Comparison of ENCODE assay signal across 8 cellular contexts in genomic region chrX:152831391-152831790, GRCh38. TPM values are rescaled to one million over a fixed set of nuclear protein-coding genes. Genes with fewer than 3 reads are reported as not detected.
DNase-seq lines count a peak whose midpoint lies in the region; ATAC-seq, FAIRE-seq and TF ChIP-seq lines count a peak whose summit lies in the region.

No MANE protein-coding gene starts in this region.

- H3K27me3 Mint-ChIP-seq in Calu3 (ENCODE audit: unreplicated experiment): no peaks in the 10 kb centered on the region

- FAIRE-seq in pancreas (lab: Jason Lieb, UNC): no peak

- H3K4me1 ChIP-seq in OCI-LY7 (ENCODE audit: insufficient read depth, low read length, poor library complexity, severe bottlenecking) (peaks cover 14% of the 10 kb centered on the region), pancreas (no peaks in the 10 kb centered on the region)

- no peaks in the 10 kb centered on the region for H3K9me3 Mint-ChIP-seq in Calu3 (ENCODE audit: low read depth, unreplicated experiment)

- H3K27ac ChIP-seq in OCI-LY7 (ENCODE audit: low read depth, low read length, poor library complexity, severe bottlenecking): peak overlapping the region; percentile 21
- no peak overlapping the region for H3K27ac ChIP-seq in pancreas

- no peaks in the 10 kb centered on the region for H3K9me2 ChIP-seq in OCI-LY7 (ENCODE audit: insufficient read depth, low read length)

- H4K20me1 ChIP-seq in OCI-LY7 (ENCODE audit: insufficient read depth, low read length): no peaks in the 10 kb centered on the region

- H3K27ac Mint-ChIP-seq in Calu3 (ENCODE audit: unreplicated experiment): peak overlapping the region; percentile 94

- H3K36me3 ChIP-seq in OCI-LY7 (ENCODE audit: insufficient read depth, low read length) (peaks cover 6% of the 10 kb centered on the region; the same call in 1 of the 2 replicates), pancreas (no peaks in the 10 kb centered on the region)

- BruUV-seq in Calu3 (replicated peaks; lab: Mats Ljungman, UMichigan) (no TSS peak), OCI-LY7 (replicated peaks; lab: Mats Ljungman, UMichigan) (TSS peak; percentile 66)

- ATAC-seq in pancreas: no peak
- no peak for ATAC-seq in HG03378 (IDR thresholded peaks at IDR 0.05; ENCODE audit: unreplicated experiment)

- H3K9me3 ChIP-seq in OCI-LY7 (ENCODE audit: low read length) (no peaks in the 10 kb centered on the region), pancreas (no peaks in the 10 kb centered on the region)

- no peak for TF ChIP-seq POLR2A in erythroblast (IDR thresholded peaks at IDR 0.05; ENCODE audit: low read length)

- peak overlapping the region; percentile 90 for H3K4me2 ChIP-seq in OCI-LY7 (ENCODE audit: low read length)

- H3K4me3 ChIP-seq in OCI-LY7 (ENCODE audit: low read depth, low read length, poor library complexity, severe bottlenecking): peak overlapping the region; percentile 80
- peak overlapping the region; percentile 33 to 48 (median 44) for H3K4me3 ChIP-seq in pancreas

- POLR2A ChIA-PET in OCI-LY7 (lab: Charles Lee): interaction anchor here (0.9 to 1.4 kb wide), 2 partner anchors 13 to 106 kb away, joined by 3 to 8 read pairs; no protein-coding TSS in a partner anchor

- H2AFZ ChIP-seq in OCI-LY7 (ENCODE audit: low read length): no peak overlapping the region

- peaks cover 33% of the 10 kb centered on the region for H3K36me3 Mint-ChIP-seq in Calu3 (ENCODE audit: insufficient read depth, unreplicated experiment)

- CTCF ChIA-PET in Calu3 (lab: Charles Lee): interaction anchor here (1.4 kb wide), 1 partner anchor 10 kb away, joined by 6 read pairs; no protein-coding TSS in a partner anchor
- CTCF ChIA-PET in OCI-LY7 (lab: Charles Lee; ENCODE audit: unreplicated experiment): interaction anchor here (0.6 kb wide), 1 partner anchor 173 kb away, joined by 4 read pairs; no protein-coding TSS in a partner anchor

- H3K4me1 Mint-ChIP-seq in Calu3 (ENCODE audit: low read depth, unreplicated experiment): peaks cover 25% of the 10 kb centered on the region

- no peak for TF ChIP-seq CTCF in Calu3 (IDR thresholded peaks at IDR 0.05; ENCODE audit: unreplicated experiment)
- TF ChIP-seq CTCF in OCI-LY7 (conservative IDR thresholded peaks at IDR 0.05; ENCODE audit: low read length): no peak
- no peak for TF ChIP-seq CTCF in pancreas (IDR thresholded peaks at IDR 0.05)

- no peaks in the 10 kb centered on the region for H3K27me3 ChIP-seq in pancreas

- intact Hi-C loops in Calu3 (cut with micrococcal nuclease; ENCODE audit: unreplicated experiment) (no loop called here), OCI-LY7 (cut with micrococcal nuclease; ENCODE audit: unreplicated experiment) (no loop called here), pancreas (cut with DNase I) (no loop called here)

- peaks cover 13% of the 10 kb centered on the region; the same call in 1 of the 2 replicates for H3K79me2 ChIP-seq in OCI-LY7 (ENCODE audit: insufficient read depth, low read depth, low read length)

- H3K4me3 Mint-ChIP-seq in Calu3 (ENCODE audit: low read depth, unreplicated experiment): peak overlapping the region; percentile 90

- DNase-seq in Calu3: no peak
- no peak for DNase-seq in OCI-LY7 (ENCODE audit: low spot score)
- DNase-seq in erythroblast (lab: John Stamatoyannopoulos, UW): peak; percentile 40 to 42
- no peak for DNase-seq in pancreas
- no peak for DNase-seq in NCI-H2029 treated with DMSO at 0.1 percent for 48 hours (lab: John Stamatoyannopoulos, UW)
- no peak for DNase-seq in stimulated activated CD4-positive, alpha-beta T cell treated with anti-CD3 and anti-CD28 coated beads, Interleukin-4, amount 100 ng/mL, for 24 hours
- DNase-seq in activated CD4-positive, alpha-beta T cell treated with anti-CD3 and anti-CD28 coated beads for 4 hours: no peak

- 5 to 28% methylated on average over 10 of the region's 10 CpGs for WGBS in pancreas, 2 donors

RNA-seq across cellular contexts. Expression of gene NSDHL, which starts 0.5 kb away (rescaled TPM):
- total RNA-seq in Calu3 (2022) (36.5 and 38.1 TPM in 2 replicates), OCI-LY7 (2022) (17.7 and 20.2 TPM in 2 replicates), pancreas (1 to 10 TPM; 5.0 to 7.6 (median 6.4) TPM)
- total RNA-seq in OCI-LY7 (2014; rRNA removed; shearing (Covaris generic)): 11.1 and 13.7 TPM in 2 replicates
- polyA plus RNA-seq in pancreas: 1 to 10 TPM; 4.6 to 8.3 TPM

RNA-seq across cellular contexts. Expression of gene CETN2, which starts 0.8 kb away (rescaled TPM):
- total RNA-seq in Calu3 (2022) (38.5 and 40.2 TPM in 2 replicates), OCI-LY7 (2022) (13.9 and 15.6 TPM in 2 replicates), pancreas (10 to 100 TPM in 3 of 6 donors, 1 to 10 TPM in 3; 6.6 to 16.7 (median 10.1) TPM)
- 9.4 and 12.3 TPM in 2 replicates for total RNA-seq in OCI-LY7 (2014; rRNA removed; shearing (Covaris generic))
- 10 to 100 TPM; 19.4 to 31.4 TPM for polyA plus RNA-seq in pancreas

Comparison
In these comparisons a context has a peak if more than half of its experiments do, and no peak if none do; other contexts are left out.
1. DNase-seq: peak in erythroblast (2 of 2); none in Calu3 (single experiment), OCI-LY7 (single experiment), pancreas (0 of 6), NCI-H2029 treated with DMSO at 0.1 percent for 48 hours (single experiment), stimulated activated CD4-positive, alpha-beta T cell treated with anti-CD3 and anti-CD28 coated beads, Interleukin-4, amount 100 ng/mL, for 24 hours (single experiment) and activated CD4-positive, alpha-beta T cell treated with anti-CD3 and anti-CD28 coated beads for 4 hours (0 of 2).